Comparison of ENCODE assay signal across 21 cellular contexts in genomic region chr6:36925809-36926208, GRCh38. TPM values are rescaled to one million over a fixed set of nuclear protein-coding genes. Genes with fewer than 3 reads are reported as not detected.
A peak's percentile ranks its signal among the peaks of the same experiment; 100 is the strongest.
DNase-seq lines count a peak whose midpoint lies in the region; ATAC-seq, FAIRE-seq and TF ChIP-seq lines count a peak whose summit lies in the region.
"Had no signal": no experiment of that assay in that cellular context is flagged by ENCODE, and none has a peak within 500 bp of the region (broad histone marks: within the 10 kb centered on the region; RNA-seq: fewer than 3 reads in every experiment).

No MANE protein-coding gene starts in this region.

- no peak overlapping the region for H3K9ac ChIP-seq in GM12878 (ENCODE audit: control insufficient read depth, insufficient read depth, low read length)

- CTCF ChIA-PET in activated CD4-positive, alpha-beta T cell treated with anti-CD3 and anti-CD28 coated beads for 36 hours (lab: Charles Lee): interaction anchor here (1.5 kb wide), 1 partner anchor 14 kb away, joined by 5 read pairs; no protein-coding TSS in a partner anchor
- CTCF ChIA-PET in GM12878 (lab: Yijun Ruan, JAX): interaction anchor here (0.9 to 2.4 kb wide), 4 partner anchors 41 to 93 kb away, joined by 3 to 9 read pairs (median 3); no protein-coding TSS in a partner anchor

- no peaks in the 10 kb centered on the region for H3K27me3 ChIP-seq in GM12878 (replicated peaks in 1 of 2; ENCODE audit: control insufficient read depth in 2 of 2, insufficient read depth in 2 of 2, low read length in 1 of 2)
- H3K27me3 ChIP-seq: stomach, upper lobe of right lung had no signal

- no peaks in the 10 kb centered on the region for H3K27me3 Mint-ChIP-seq in activated CD4-positive, alpha-beta T cell treated with anti-CD3 and anti-CD28 coated beads for 36 hours
- no peaks in the 10 kb centered on the region for H3K27me3 Mint-ChIP-seq in T-helper 1 cell treated with Interleukin-12 subunit alpha and Interleukin-12 subunit beta and Interleukin-4 antibody, amounts not matched to agents 30 μg/mL and 1 μg/mL, for 36 hours (ENCODE audit: low read depth)

- no peak for TF ChIP-seq RAD21 in GM12878 (IDR thresholded peaks at IDR 0.05; ENCODE audit: insufficient read depth, low read depth, low read length)

- H3K9me3 ChIP-seq in GM12878 (replicated peaks; ENCODE audit: control insufficient read depth, insufficient read depth, low read length): no peaks in the 10 kb centered on the region
- H3K9me3 ChIP-seq: Caco-2, stomach, upper lobe of right lung had no signal

- H3K9me3 Mint-ChIP-seq in activated CD4-positive, alpha-beta T cell treated with anti-CD3 and anti-CD28 coated beads for 36 hours (ENCODE audit: low read depth): no peaks in the 10 kb centered on the region
- H3K9me3 Mint-ChIP-seq in T-helper 1 cell treated with Interleukin-12 subunit alpha and Interleukin-12 subunit beta and Interleukin-4 antibody, amounts not matched to agents 30 μg/mL and 1 μg/mL, for 36 hours: no peaks in the 10 kb centered on the region
- no peaks in the 10 kb centered on the region for H3K9me3 Mint-ChIP-seq in stimulated activated effector memory CD8-positive, alpha-beta T cell treated with anti-CD3 and anti-CD28 coated beads, Interleukin-12 subunit alpha, Interleukin-12 subunit beta, amount 100 ng/mL, for 72 hours
- H3K9me3 Mint-ChIP-seq: H9 had no signal

- no peak overlapping the region for H3K27ac Mint-ChIP-seq in activated CD4-positive, alpha-beta T cell treated with anti-CD3 and anti-CD28 coated beads for 36 hours
- peak overlapping the region; percentile 28 for H3K27ac Mint-ChIP-seq in T-helper 1 cell treated with Interleukin-12 subunit alpha and Interleukin-12 subunit beta and Interleukin-4 antibody, amounts not matched to agents 30 μg/mL and 1 μg/mL, for 36 hours
- H3K27ac Mint-ChIP-seq in stimulated activated effector memory CD8-positive, alpha-beta T cell treated with anti-CD3 and anti-CD28 coated beads, Interleukin-12 subunit alpha, Interleukin-12 subunit beta, amount 100 ng/mL, for 72 hours: peak overlapping the region; percentile 88

- H3K4me2 ChIP-seq in GM12878 (ENCODE audit: control insufficient read depth, insufficient read depth): no peak overlapping the region; the same call in 1 of the 2 replicates

- peak; percentile 33 for DNase-seq in activated CD4-positive, alpha-beta T cell treated with anti-CD3 and anti-CD28 coated beads for 36 hours
- DNase-seq in activated CD4-positive, alpha-beta T cell treated with anti-CD3 and anti-CD28 coated beads for 1 hour: no peak
- DNase-seq in GM12878 (ENCODE audit: low read depth, low spot score) (no peak), NCI-H1436 (lab: John Stamatoyannopoulos, UW) (no peak)
- DNase-seq in stimulated activated effector memory CD8-positive, alpha-beta T cell treated with anti-CD3 and anti-CD28 coated beads, Interleukin-12 subunit alpha, Interleukin-12 subunit beta, amount 100 ng/mL, for 72 hours (ENCODE audit: low spot score in 2 of 2): peak in 1 of 2 donors; percentile 75
- DNase-seq in stimulated activated CD4-positive, alpha-beta T cell treated with anti-CD3 and anti-CD28 coated beads, Interleukin-4, amount 100 ng/mL, for 24 hours: no peak
- DNase-seq: activated naive CD4-positive, alpha-beta T cell; Caco-2; H9; head of caudate nucleus; NCI-H1694 treated with DMSO at 0.1 percent for 48 hours; NCI-H345; occipital lobe; PC-3; right cardiac atrium; stomach; upper lobe of right lung had no signal

- no peaks in the 10 kb centered on the region for H3K79me2 ChIP-seq in GM12878 (ENCODE audit: control insufficient read depth, insufficient read depth, low read length)

- no peak for TF ChIP-seq EP300 in GM12878 (IDR thresholded peaks at IDR 0.05; ENCODE audit: borderline replicate concordance in 1 of 2, control insufficient read depth in 1 of 2, low read depth in 2 of 2, low read length in 2 of 2)

- no peak overlapping the region for H2AFZ ChIP-seq in GM12878 (ENCODE audit: control insufficient read depth, low read depth, low read length)

- no peaks in the 10 kb centered on the region for H4K20me1 ChIP-seq in GM12878 (ENCODE audit: control insufficient read depth, insufficient read depth)

- SMC1A ChIA-PET in GM12878 (lab: Charles Lee; ENCODE audit: uncharacterized antibody, unreplicated experiment): interaction anchor here (0.6 to 2.4 kb wide), 2 partner anchors 12 to 92 kb away, joined by 3 to 7 read pairs; no protein-coding TSS in a partner anchor

- no TSS peak for BruUV-seq in GM12878 (replicated peaks; lab: Mats Ljungman, UMichigan)

- intact Hi-C loops in activated CD4-positive, alpha-beta T cell treated with anti-CD3 and anti-CD28 coated beads for 36 hours (cut with DNase I, micrococcal nuclease): no loop called here
- intact Hi-C loops in GM12878 (cut with micrococcal nuclease; ENCODE audit: unreplicated experiment): no loop called here

- no peak for TF ChIP-seq CTCF in GM12878 (IDR thresholded peaks at IDR 0.05 in 2 of 3, conservative IDR thresholded peaks at IDR 0.05 in 1 of 3; ENCODE audit: control insufficient read depth in 2 of 3, extremely low read depth in 1 of 3, insufficient read depth in 1 of 3, low read depth in 3 of 3, low read length in 3 of 3)

- H3K27ac ChIP-seq in GM12878 (ENCODE audit: control insufficient read depth, insufficient read depth): no peak overlapping the region
- H3K27ac ChIP-seq: 22Rv1, upper lobe of right lung had no signal

- no peak for FAIRE-seq in GM12878 (lab: Jason Lieb, UNC)
- FAIRE-seq: astrocyte had no signal

- POLR2A ChIA-PET in activated CD4-positive, alpha-beta T cell treated with anti-CD3 and anti-CD28 coated beads for 36 hours (lab: Charles Lee): no interaction called here
- POLR2A ChIA-PET in GM12878 (lab: Charles Lee): interaction anchor here (1.8 kb wide), 1 partner anchor 12 kb away, joined by 4 read pairs; no protein-coding TSS in a partner anchor

- ATAC-seq in activated CD4-positive, alpha-beta T cell treated with anti-CD3 and anti-CD28 coated beads for 36 hours: peak; percentile 81
- ATAC-seq in GM12878 (peak; percentile 66), GM18517 (IDR thresholded peaks at IDR 0.05; ENCODE audit: unreplicated experiment) (no peak)
- peak; percentile 89 for ATAC-seq in stimulated activated effector memory CD8-positive, alpha-beta T cell treated with anti-CD3 and anti-CD28 coated beads, Interleukin-12 subunit alpha, Interleukin-12 subunit beta, amount 100 ng/mL, for 72 hours
- ATAC-seq: PC-3, right cardiac atrium, upper lobe of right lung had no signal

- peaks cover 7% of the 10 kb centered on the region for H3K36me3 Mint-ChIP-seq in activated CD4-positive, alpha-beta T cell treated with anti-CD3 and anti-CD28 coated beads for 36 hours (ENCODE audit: low read depth)
- peaks cover 34% of the 10 kb centered on the region for H3K36me3 Mint-ChIP-seq in T-helper 1 cell treated with Interleukin-12 subunit alpha and Interleukin-12 subunit beta and Interleukin-4 antibody, amounts not matched to agents 30 μg/mL and 1 μg/mL, for 36 hours (ENCODE audit: low read depth)
- peaks cover 28% of the 10 kb centered on the region for H3K36me3 Mint-ChIP-seq in stimulated activated effector memory CD8-positive, alpha-beta T cell treated with anti-CD3 and anti-CD28 coated beads, Interleukin-12 subunit alpha, Interleukin-12 subunit beta, amount 100 ng/mL, for 72 hours

- H3K36me3 ChIP-seq in GM12878 (ENCODE audit: control insufficient read depth in 2 of 2, insufficient read depth in 2 of 2, low read length in 1 of 2): peaks cover 0 to 12% of the 10 kb centered on the region in 2 experiments; a peak in 1 of 4 replicates

- no peak overlapping the region for H3K4me3 ChIP-seq in GM12878
- H3K4me3 ChIP-seq: stomach, upper lobe of right lung had no signal

- in situ Hi-C loops in GM12878 (cut with MboI): no loop called here

- WGBS in GM12878 (ENCODE audit: insufficient coverage, insufficient replicate concordance, low lambda C conversion rate, missing lambda C conversion rate): 49% methylated on average over 4 of the region's 4 CpGs

- no peak for TF ChIP-seq POLR2A in GM12878 (IDR thresholded peaks at IDR 0.05; ENCODE audit: low read depth, low read length)

- H3K4me1 Mint-ChIP-seq in activated CD4-positive, alpha-beta T cell treated with anti-CD3 and anti-CD28 coated beads for 36 hours: peaks cover 22% of the 10 kb centered on the region
- peaks cover 22% of the 10 kb centered on the region for H3K4me1 Mint-ChIP-seq in T-helper 1 cell treated with Interleukin-12 subunit alpha and Interleukin-12 subunit beta and Interleukin-4 antibody, amounts not matched to agents 30 μg/mL and 1 μg/mL, for 36 hours (ENCODE audit: low read depth)
- H3K4me1 Mint-ChIP-seq in stimulated activated effector memory CD8-positive, alpha-beta T cell treated with anti-CD3 and anti-CD28 coated beads, Interleukin-12 subunit alpha, Interleukin-12 subunit beta, amount 100 ng/mL, for 72 hours: peaks cover 28% of the 10 kb centered on the region

- H3K4me1 ChIP-seq in GM12878 (ENCODE audit: control insufficient read depth, insufficient read depth, low read length): peaks cover 12% of the 10 kb centered on the region
- H3K4me1 ChIP-seq: Caco-2 had no signal

- RAD21 ChIA-PET in GM12878 (lab: Charles Lee; ENCODE audit: unreplicated experiment): interaction anchor here (0.6 kb wide), 1 partner anchor 316 kb away, joined by 3 read pairs; no protein-coding TSS in a partner anchor

- H3K4me3 Mint-ChIP-seq in activated CD4-positive, alpha-beta T cell treated with anti-CD3 and anti-CD28 coated beads for 36 hours: no peak overlapping the region
- H3K4me3 Mint-ChIP-seq in T-helper 1 cell treated with Interleukin-12 subunit alpha and Interleukin-12 subunit beta and Interleukin-4 antibody, amounts not matched to agents 30 μg/mL and 1 μg/mL, for 36 hours: no peak overlapping the region
- peak overlapping the region; percentile 45 for H3K4me3 Mint-ChIP-seq in stimulated activated effector memory CD8-positive, alpha-beta T cell treated with anti-CD3 and anti-CD28 coated beads, Interleukin-12 subunit alpha, Interleukin-12 subunit beta, amount 100 ng/mL, for 72 hours
- H3K4me3 Mint-ChIP-seq: H9 had no signal

RNA-seq across cellular contexts. Expression of gene PI16, which starts 28.7 kb away (rescaled TPM):
- 1 to 10 TPM in 1 of 2 experiments, under 1 TPM in 1; 0.96 to 1.9 TPM for total RNA-seq in activated CD4-positive, alpha-beta T cell treated with anti-CD3 and anti-CD28 coated beads for 36 hours
- total RNA-seq in GM12878 (2013; cell fraction: nucleolus; rRNA removed): not detected in 2 replicates
- total RNA-seq in GM12878 (2014; rRNA removed) (not detected in 2 replicates), GM12878 (2014; rRNA removed; fragmentation: Illumina TruSeq; extraction: Trizol) (not detected in 2 replicates), GM12878 (2021) (not detected in 2 replicates)
- polyA plus RNA-seq in GM12878 (2011; ENCODE audit: low read depth): not detected
- polyA plus RNA-seq in GM12878 (2011; rRNA removed) (not detected in 2 replicates), GM12878 (2014; fragmentation: Illumina TruSeq; extraction: Trizol) (not detected in 2 replicates), GM12878 (2014; fragmentation: Nextera tagmentation; extraction: Ambion mirVana) (under 1 TPM in 1 of 2 experiments, not detected in 1; 0.08 TPM), GM12878 (2014; rRNA removed) (not detected in 2 replicates), GM12878 (2016; fragmentation: Nextera tagmentation; extraction: Ambion mirVana) (under 1 TPM in 1 of 2 experiments, not detected in 1; 0.12 TPM)
- not detected in 2 replicates for polyA plus RNA-seq in GM12878 (2011; cell fraction: cytosol; rRNA removed)
- not detected in 2 replicates for polyA plus RNA-seq in GM12878 (2011; cell fraction: nucleus; rRNA removed)
- not detected in 2 replicates for polyA plus RNA-seq in GM12878 (2012)
- polyA minus RNA-seq in GM12878 (2011; rRNA and poly(A)+ RNA removed): not detected in 2 replicates
- polyA minus RNA-seq in GM12878 (2011; cell fraction: cytosol; rRNA and poly(A)+ RNA removed): not detected in 2 replicates
- polyA minus RNA-seq in GM12878 (2011; cell fraction: nucleus; rRNA and poly(A)+ RNA removed): not detected in 2 replicates
- total RNA-seq: astrocyte, Caco-2, H9 had no signal

RNA-seq across cellular contexts. Expression of gene C6orf89, which starts 40.1 kb away (rescaled TPM):
- 10 to 100 TPM; 29.5 to 36.2 TPM for total RNA-seq in activated CD4-positive, alpha-beta T cell treated with anti-CD3 and anti-CD28 coated beads for 36 hours
- total RNA-seq in GM12878 (2013; cell fraction: nucleolus; rRNA removed): 21.8 and 25.8 TPM in 2 replicates
- total RNA-seq in GM12878 (2014; rRNA removed): 30.2 and 33.8 TPM in 2 replicates
- 27.1 and 28.4 TPM in 2 replicates for total RNA-seq in GM12878 (2014; rRNA removed; fragmentation: Illumina TruSeq; extraction: Trizol)
- total RNA-seq in GM12878 (2021): 36.0 and 37.5 TPM in 2 replicates
- 16.8 TPM for polyA plus RNA-seq in GM12878 (2011; ENCODE audit: low read depth)
- 16.8 and 22.1 TPM in 2 replicates for polyA plus RNA-seq in GM12878 (2011; rRNA removed)
- 16.3 and 17.0 TPM in 2 replicates for polyA plus RNA-seq in GM12878 (2011; cell fraction: cytosol; rRNA removed)
- 12.1 and 13.8 TPM in 2 replicates for polyA plus RNA-seq in GM12878 (2011; cell fraction: nucleus; rRNA removed)
- polyA plus RNA-seq in GM12878 (2012): 21.7 and 25.4 TPM in 2 replicates
- 42.7 and 45.8 TPM in 2 replicates for polyA plus RNA-seq in GM12878 (2014; fragmentation: Illumina TruSeq; extraction: Trizol)
- polyA plus RNA-seq in GM12878 (2014; fragmentation: Nextera tagmentation; extraction: Ambion mirVana): 10 to 100 TPM; 10.8 to 11.4 TPM
- polyA plus RNA-seq in GM12878 (2014; rRNA removed): 23.6 and 24.9 TPM in 2 replicates
- polyA plus RNA-seq in GM12878 (2016; fragmentation: Nextera tagmentation; extraction: Ambion mirVana): 10 to 100 TPM; 30.2 to 33.3 TPM
- 11.7 and 17.8 TPM in 2 replicates for polyA minus RNA-seq in GM12878 (2011; rRNA and poly(A)+ RNA removed)
- 4.3 and 7.9 TPM in 2 replicates for polyA minus RNA-seq in GM12878 (2011; cell fraction: cytosol; rRNA and poly(A)+ RNA removed)
- 3.3 and 4.3 TPM in 2 replicates for polyA minus RNA-seq in GM12878 (2011; cell fraction: nucleus; rRNA and poly(A)+ RNA removed)

RNA-seq across cellular contexts. Expression of gene PPIL1, which starts 51.2 kb away (rescaled TPM):
- total RNA-seq in activated CD4-positive, alpha-beta T cell treated with anti-CD3 and anti-CD28 coated beads for 36 hours: 10 to 100 TPM; 45.9 to 46.0 TPM
- 8.4 and 8.5 TPM in 2 replicates for total RNA-seq in GM12878 (2013; cell fraction: nucleolus; rRNA removed)
- total RNA-seq in GM12878 (2014; rRNA removed): 50.2 and 54.0 TPM in 2 replicates
- 62.7 and 66.7 TPM in 2 replicates for total RNA-seq in GM12878 (2014; rRNA removed; fragmentation: Illumina TruSeq; extraction: Trizol)
- total RNA-seq in GM12878 (2021): 39.5 and 40.8 TPM in 2 replicates
- polyA plus RNA-seq in GM12878 (2011; ENCODE audit: low read depth): 21.6 TPM
- 54.8 and 56.8 TPM in 2 replicates for polyA plus RNA-seq in GM12878 (2011; rRNA removed)
- 41.8 and 45.3 TPM in 2 replicates for polyA plus RNA-seq in GM12878 (2011; cell fraction: cytosol; rRNA removed)
- 15.3 and 16.4 TPM in 2 replicates for polyA plus RNA-seq in GM12878 (2011; cell fraction: nucleus; rRNA removed)
- 23.8 and 26.6 TPM in 2 replicates for polyA plus RNA-seq in GM12878 (2012)
- polyA plus RNA-seq in GM12878 (2014; fragmentation: Illumina TruSeq; extraction: Trizol): 75.5 and 98.4 TPM in 2 replicates
- 10 to 100 TPM; 74.4 to 95.8 TPM for polyA plus RNA-seq in GM12878 (2014; fragmentation: Nextera tagmentation; extraction: Ambion mirVana)
- polyA plus RNA-seq in GM12878 (2014; rRNA removed): 42.6 and 42.8 TPM in 2 replicates
- polyA plus RNA-seq in GM12878 (2016; fragmentation: Nextera tagmentation; extraction: Ambion mirVana): 10 to 100 TPM; 81.8 to 86.7 TPM
- polyA minus RNA-seq in GM12878 (2011; rRNA and poly(A)+ RNA removed): 49.7 and 50.1 TPM in 2 replicates
- polyA minus RNA-seq in GM12878 (2011; cell fraction: cytosol; rRNA and poly(A)+ RNA removed): 12.7 and 14.3 TPM in 2 replicates
- 5.0 and 9.7 TPM in 2 replicates for polyA minus RNA-seq in GM12878 (2011; cell fraction: nucleus; rRNA and poly(A)+ RNA removed)
